In genomic region chr14:61102549-61103466, GRCh38 we compare ENCODE assay signal across 10 cellular contexts.
DNase-seq lines count a peak whose midpoint lies in the region; ATAC-seq lines count a peak whose summit lies in the region.
"Had no signal": no experiment of that assay in that cellular context is flagged by ENCODE, and none has a peak within 500 bp of the region (broad histone marks: within the 10 kb centered on the region; RNA-seq: fewer than 3 reads in every experiment).

No MANE protein-coding gene starts in this region.

- H3K4me2 ChIP-seq in trophoblast cell (ENCODE audit: low read length) = no peak overlapping the region

- no peak overlapping the region for H4K8ac ChIP-seq in trophoblast cell (ENCODE audit: low read depth, low read length)

- peak overlapping the region; percentile 50 for H3K14ac ChIP-seq in trophoblast cell (ENCODE audit: low read length)

- H2BK120ac ChIP-seq in trophoblast cell (ENCODE audit: insufficient read depth, low read length, poor library complexity) = peak overlapping the region; percentile 93

- peak overlapping the region; percentile 35 for H2AFZ ChIP-seq in trophoblast cell (ENCODE audit: insufficient read depth, low read length, poor library complexity)

- H3K27ac ChIP-seq in caudate nucleus (ENCODE audit: low read depth, low read length) (peak overlapping the region; percentile 13), trophoblast cell (ENCODE audit: low read depth, low read length) (peak overlapping the region; percentile 63)

- peak overlapping the region; percentile 79 for H2BK5ac ChIP-seq in trophoblast cell (ENCODE audit: low read depth, low read length, poor library complexity)

- H2BK12ac ChIP-seq in trophoblast cell (ENCODE audit: low read length) = peak overlapping the region; percentile 94

- ATAC-seq in GM18867 (IDR thresholded peaks at IDR 0.05; ENCODE audit: unreplicated experiment) = peak; percentile 32
- no peak for ATAC-seq in GM18909 (IDR thresholded peaks at IDR 0.05; ENCODE audit: poor library complexity, unreplicated experiment)
- ATAC-seq in HG02571 (IDR thresholded peaks at IDR 0.05; ENCODE audit: unreplicated experiment) = no peak
- no peak for ATAC-seq in HG02623 (IDR thresholded peaks at IDR 0.05; ENCODE audit: unreplicated experiment)

- H3K79me2 ChIP-seq in trophoblast cell (ENCODE audit: control insufficient read depth, insufficient read depth, low read length, poor library complexity) = no peaks in the 10 kb centered on the region

- H3K36me3 ChIP-seq in trophoblast cell (ENCODE audit: control insufficient read depth in 1 of 2, insufficient read depth in 2 of 2, low read length in 2 of 2) = no peaks in the 10 kb centered on the region

- H3K27me3 ChIP-seq in trophoblast cell (ENCODE audit: insufficient read depth, low read length) = no peaks in the 10 kb centered on the region

- no peak overlapping the region for H3K9ac ChIP-seq in trophoblast cell (ENCODE audit: low read length)

- H3K4ac ChIP-seq in trophoblast cell (ENCODE audit: low read depth, low read length) = no peak overlapping the region

- no peak overlapping the region for H3K4me3 ChIP-seq in trophoblast cell (ENCODE audit: low read depth, low read length)
- H3K4me3 ChIP-seq: mucosa of descending colon had no signal

- peaks cover under 1% of the 10 kb centered on the region for H3K9me3 ChIP-seq in trophoblast cell (ENCODE audit: insufficient read depth, low read depth, low read length)
- H3K9me3 ChIP-seq: mucosa of descending colon had no signal

- H3K23ac ChIP-seq in trophoblast cell (ENCODE audit: low read length) = no peak overlapping the region

- H3K4me1 ChIP-seq in trophoblast cell (ENCODE audit: control insufficient read depth in 1 of 2, insufficient read depth in 2 of 2, low read length in 2 of 2) = peaks cover 20 to 21% of the 10 kb centered on the region in 2 experiments

- no peak overlapping the region for H4K12ac ChIP-seq in trophoblast cell (ENCODE audit: low read depth, low read length)

- no CpG with 5 or more reads among the region's 10 CpGs for WGBS in trophoblast cell (ENCODE audit: extremely low coverage, insufficient coverage, insufficient read length)

- peak overlapping the region; percentile 74 for H4K91ac ChIP-seq in trophoblast cell (ENCODE audit: low read depth, low read length)

- H3K79me1 ChIP-seq in trophoblast cell (ENCODE audit: low read length) = peaks cover 16% of the 10 kb centered on the region

- H2AK5ac ChIP-seq in trophoblast cell (ENCODE audit: low read length) = peak overlapping the region; percentile 68

- DNase-seq in HuH-7.5 (ENCODE audit: low spot score) = peak; percentile 47
- no peak for DNase-seq in caudate nucleus (lab: John Stamatoyannopoulos, UW)
- no peak for DNase-seq in trophoblast cell
- DNase-seq in SKM-1 (lab: John Stamatoyannopoulos, UW; ENCODE audit: unreplicated experiment) = no peak
- DNase-seq: NCI-H2081 had no signal

- H3K18ac ChIP-seq in trophoblast cell (ENCODE audit: low read length) = no peak overlapping the region
